Comparison of ENCODE assay signal across 1 cellular context in the genomic region with DNA sequence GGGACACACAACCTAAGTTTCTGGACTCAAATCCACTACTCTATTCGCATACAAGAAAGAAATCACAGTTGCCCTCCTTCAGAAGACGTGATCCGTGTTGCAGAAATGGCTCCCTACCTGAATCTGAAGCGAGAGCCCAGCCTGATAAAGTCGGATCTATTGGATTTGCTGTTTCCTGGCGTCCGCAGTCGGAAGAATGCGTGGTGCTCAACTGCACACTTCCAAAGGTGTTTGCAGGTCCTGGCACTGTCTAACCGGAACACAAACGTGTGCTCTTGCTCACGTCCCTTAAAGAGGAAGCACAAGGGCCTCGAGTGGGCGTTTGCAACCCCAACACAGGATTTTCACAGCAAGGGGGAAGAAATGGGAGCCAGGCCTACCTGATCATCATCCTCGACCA.
TF ChIP-seq lines count a peak whose summit lies in the region.

No MANE protein-coding gene starts in this region.

TF ChIP-seq in IMR-90, 13 proteins besides CTCF, POLR2A, EP300 and RAD21:
- TF ChIP-seq FOS (IDR thresholded peaks at IDR 0.05; ENCODE audit: low read depth, low read length) = no peak
- TF ChIP-seq MXI1 (IDR thresholded peaks at IDR 0.05; ENCODE audit: borderline replicate concordance, low read depth, low read length) = no peak
- TF ChIP-seq CHD1 (IDR thresholded peaks at IDR 0.05; ENCODE audit: low read depth, low read length) = no peak
- TF ChIP-seq NFE2L2 (IDR thresholded peaks at IDR 0.05; ENCODE audit: low read depth, low read length) = no peak
- TF ChIP-seq CEBPB (IDR thresholded peaks at IDR 0.05; ENCODE audit: low read depth, low read length) = no peak
- no peak for TF ChIP-seq BHLHE40 (IDR thresholded peaks at IDR 0.05; ENCODE audit: low read depth, low read length)
- no peak for TF ChIP-seq MAZ (IDR thresholded peaks at IDR 0.05; ENCODE audit: borderline replicate concordance, low read depth, low read length)
- TF ChIP-seq RFX5 (IDR thresholded peaks at IDR 0.05; ENCODE audit: low read depth, low read length) = no peak
- no peak for TF ChIP-seq SMC3 (IDR thresholded peaks at IDR 0.05; ENCODE audit: low read depth, low read length)
- TF ChIP-seq, protein P1, sequence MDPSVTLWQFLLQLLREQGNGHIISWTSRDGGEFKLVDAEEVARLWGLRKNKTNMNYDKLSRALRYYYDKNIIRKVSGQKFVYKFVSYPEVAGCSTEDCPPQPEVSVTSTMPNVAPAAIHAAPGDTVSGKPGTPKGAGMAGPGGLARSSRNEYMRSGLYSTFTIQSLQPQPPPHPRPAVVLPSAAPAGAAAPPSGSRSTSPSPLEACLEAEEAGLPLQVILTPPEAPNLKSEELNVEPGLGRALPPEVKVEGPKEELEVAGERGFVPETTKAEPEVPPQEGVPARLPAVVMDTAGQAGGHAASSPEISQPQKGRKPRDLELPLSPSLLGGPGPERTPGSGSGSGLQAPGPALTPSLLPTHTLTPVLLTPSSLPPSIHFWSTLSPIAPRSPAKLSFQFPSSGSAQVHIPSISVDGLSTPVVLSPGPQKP (IDR thresholded peaks at IDR 0.05; ENCODE audit: borderline replicate concordance, low read depth, low read length) = no peak
- no peak for TF ChIP-seq MAFK (IDR thresholded peaks at IDR 0.05; ENCODE audit: low read depth, low read length)
- no peak for TF ChIP-seq RCOR1 (IDR thresholded peaks at IDR 0.05; ENCODE audit: insufficient replicate concordance, low read length)
- TF ChIP-seq, protein P2, sequence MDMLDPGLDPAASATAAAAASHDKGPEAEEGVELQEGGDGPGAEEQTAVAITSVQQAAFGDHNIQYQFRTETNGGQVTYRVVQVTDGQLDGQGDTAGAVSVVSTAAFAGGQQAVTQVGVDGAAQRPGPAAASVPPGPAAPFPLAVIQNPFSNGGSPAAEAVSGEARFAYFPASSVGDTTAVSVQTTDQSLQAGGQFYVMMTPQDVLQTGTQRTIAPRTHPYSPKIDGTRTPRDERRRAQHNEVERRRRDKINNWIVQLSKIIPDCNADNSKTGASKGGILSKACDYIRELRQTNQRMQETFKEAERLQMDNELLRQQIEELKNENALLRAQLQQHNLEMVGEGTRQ (IDR thresholded peaks at IDR 0.05; ENCODE audit: low read depth, low read length) = no peak
